Comparison of ENCODE assay signal across 12 cellular contexts in genomic region chr5:64149268-64149667, GRCh38.
"Had no signal": no experiment of that assay in that cellular context is flagged by ENCODE, and none has a peak within 500 bp of the region (broad histone marks: within the 10 kb centered on the region; RNA-seq: fewer than 3 reads in every experiment).

No MANE protein-coding gene starts in this region.

- DNase-seq: activated CD4-positive, alpha-beta T cell treated with anti-CD3 and anti-CD28 coated beads for 1 hour; activated gamma-delta T cell; dermis blood vessel endothelial cell; effector memory CD4-positive, alpha-beta T cell; foreskin keratinocyte; midbrain; occipital lobe; stimulated activated CD8-positive, alpha-beta memory T cell treated with anti-CD3 and anti-CD28 coated beads, Interleukin-4, amount 100 ng/mL, for 48 hours; stimulated activated naive CD4-positive, alpha-beta T cell; WERI-Rb-1 had no signal

- H3K27ac ChIP-seq: cardiac muscle cell, foreskin keratinocyte, WERI-Rb-1 had no signal

- H3K36me3 ChIP-seq: cardiac muscle cell, WERI-Rb-1 had no signal

- H3K4me3 ChIP-seq: cardiac muscle cell had no signal

- ATAC-seq: foreskin keratinocyte, left lobe of liver had no signal

- H3K27me3 ChIP-seq: cardiac muscle cell, foreskin keratinocyte had no signal
